Comparison of ENCODE assay signal across 29 cellular contexts in the genomic region with DNA sequence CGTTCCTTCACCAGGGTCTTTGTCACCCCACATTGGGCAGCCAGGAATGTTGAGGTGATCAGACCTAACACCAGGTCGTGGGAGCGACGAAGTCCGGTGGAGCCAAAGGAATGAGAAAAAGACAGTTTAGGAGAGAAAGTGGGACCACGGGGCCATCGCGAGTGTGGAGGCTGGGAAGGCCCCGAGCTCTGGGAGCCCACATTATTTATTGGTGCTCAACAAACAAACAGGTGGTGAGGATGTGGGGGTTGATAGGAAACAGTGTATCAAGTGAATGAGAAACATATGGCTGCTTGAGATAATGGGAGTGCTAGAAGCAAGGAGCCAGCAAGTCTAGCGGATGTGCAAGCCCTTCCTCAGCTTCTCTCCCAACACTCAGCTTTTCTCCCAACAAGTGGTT.
"Had no signal": no experiment of that assay in that cellular context is flagged by ENCODE, and none has a peak within 500 bp of the region (broad histone marks: within the 10 kb centered on the region; RNA-seq: fewer than 3 reads in every experiment).

No MANE protein-coding gene starts in this region.

- H3K9me3 ChIP-seq: adrenal gland, body of pancreas, gastrocnemius medialis had no signal

- H3K4me1 ChIP-seq: adrenal gland, body of pancreas, gastrocnemius medialis had no signal

- ATAC-seq: activated CD4-positive, alpha-beta T cell treated with anti-CD3 and anti-CD28 coated beads for 36 hours; activated CD8-positive, alpha-beta memory T cell treated with anti-CD3 and anti-CD28 coated beads, Interleukin-2, amount 10 ng/mL, durations not matched to agents 7 days and 5 days; activated CD8-positive, alpha-beta T cell treated with anti-CD3 and anti-CD28 coated beads, Interleukin-2, amount 10 ng/mL, durations not matched to agents 7 days and 5 days; activated naive CD8-positive, alpha-beta T cell treated with anti-CD3 and anti-CD28 coated beads, Interleukin-2, amount 50 U/mL, for 24 hours; body of pancreas; effector memory CD8-positive, alpha-beta T cell; foreskin keratinocyte; gastrocnemius medialis had no signal

- H3K36me3 ChIP-seq: adrenal gland, esophagus muscularis mucosa, gastrocnemius medialis, heart left ventricle had no signal

- H3K27ac ChIP-seq: adrenal gland, body of pancreas, esophagus muscularis mucosa, foreskin keratinocyte, gastrocnemius medialis, heart left ventricle had no signal

- H3K4me3 ChIP-seq: adrenal gland, body of pancreas, esophagus muscularis mucosa, gastrocnemius medialis, heart left ventricle had no signal

- DNase-seq: activated CD4-positive, alpha-beta memory T cell treated with anti-CD3 and anti-CD28 coated beads for 36 hours; activated CD4-positive, alpha-beta T cell treated with anti-CD3 and anti-CD28 coated beads for 36 hours; activated CD4-positive, alpha-beta T cell treated with anti-CD3 and anti-CD28 coated beads, Interleukin-2, amount 10 ng/mL, durations not matched to agents 24 days and 14 days; activated CD4-positive, CD25-positive, alpha-beta regulatory T cell; activated CD4-positive, CD25-positive, alpha-beta regulatory T cell treated with anti-CD3 and anti-CD28 coated beads, Interleukin-2, amount 50 U/mL, for 72 hours; activated CD8-positive, alpha-beta memory T cell treated with anti-CD3 and anti-CD28 coated beads, Interleukin-2, amount 10 ng/mL, durations not matched to agents 7 days and 5 days; activated CD8-positive, alpha-beta memory T cell treated with anti-CD3 and anti-CD28 coated beads, Interleukin-2, amount 50 U/mL, for 4 hours; activated CD8-positive, alpha-beta T cell treated with anti-CD3 and anti-CD28 coated beads, Interleukin-2, amount 10 ng/mL, durations not matched to agents 7 days and 5 days; activated effector memory CD4-positive, alpha-beta T cell treated with anti-CD3 and anti-CD28 coated beads, Interleukin-2, amount 50 U/mL, for 16 hours; activated naive CD4-positive, alpha-beta T cell treated with anti-CD3 and anti-CD28 coated beads for 36 hours; activated naive CD8-positive, alpha-beta T cell treated with anti-CD3 and anti-CD28 coated beads for 36 hours; activated naive CD8-positive, alpha-beta T cell treated with anti-CD3 and anti-CD28 coated beads, Interleukin-2, amount 50 U/mL, for 24 hours; activated T-cell treated with anti-CD3 and anti-CD28 coated beads, Interleukin-2, amount 50 U/mL, for 1 hour; activated T-cell treated with anti-CD3 and anti-CD28 coated beads, Interleukin-2, amount 50 U/mL, for 48 hours; adrenal gland; amygdala; aorta; body of pancreas; caudate nucleus; cortex of kidney; dermis blood vessel endothelial cell; effector CD4-positive, alpha-beta T cell; effector memory CD8-positive, alpha-beta T cell; foreskin keratinocyte; gastrocnemius medialis; glutamatergic neuron; heart left ventricle; T1000 had no signal

- H3K27me3 ChIP-seq: adrenal gland, body of pancreas, esophagus muscularis mucosa, foreskin keratinocyte, gastrocnemius medialis, heart left ventricle had no signal
